ENCODE assay signal across 8 cellular contexts in genomic region chr10:45672201-45673073, GRCh38. TPM values are rescaled to one million over a fixed set of nuclear protein-coding genes. Genes with fewer than 3 reads are reported as not detected.
A peak's percentile ranks its signal among the peaks of the same experiment; 100 is the strongest.
DNase-seq lines count a peak whose midpoint lies in the region; ATAC-seq and TF ChIP-seq lines count a peak whose summit lies in the region.

Gene ZFAND4 (minus strand): TSS chr10:45672772. CDS start chr10:45663725, 9,047 bp downstream.

- DNase-seq in COLO829 (ENCODE audit: low spot score) (peak; percentile 83), HS-5 (ENCODE audit: low read depth) (peak; percentile 69), NOMO-1 (lab: John Stamatoyannopoulos, UW; ENCODE audit: unreplicated experiment in 2 of 2) (peak; percentile 98 to 99), endothelial cell (ENCODE audit: low spot score) (peak; percentile 96), midbrain (lab: John Stamatoyannopoulos, UW) (peak; percentile 95)
- DNase-seq in activated CD8-positive, alpha-beta memory T cell treated with anti-CD3 and anti-CD28 coated beads, Interleukin-2, amount 50 U/mL, for 1 hour (ENCODE audit: extremely low read depth) = peak; percentile 87
- peak; percentile 89 to 91 for DNase-seq in stimulated activated CD8-positive, alpha-beta memory T cell treated with anti-CD3 and anti-CD28 coated beads, Interleukin-2, amount 100 ng/mL, for 1 hour (ENCODE audit: low read depth in 2 of 2)

- peaks cover 17% of the 10 kb centered on the region for H3K4me1 Mint-ChIP-seq in endothelial cell (ENCODE audit: unreplicated experiment)

- H3K27ac Mint-ChIP-seq in endothelial cell (ENCODE audit: unreplicated experiment) = peak within 1 kb of the TSS; percentile 91

- peak within 1 kb of the TSS; percentile 93 for H3K4me3 Mint-ChIP-seq in endothelial cell (ENCODE audit: unreplicated experiment)

- no peaks in the 10 kb centered on the region for H3K9me3 Mint-ChIP-seq in endothelial cell (ENCODE audit: unreplicated experiment)

- no peaks in the 10 kb centered on the region for H3K36me3 Mint-ChIP-seq in endothelial cell (ENCODE audit: low read depth, unreplicated experiment)

- H3K27me3 Mint-ChIP-seq in endothelial cell (ENCODE audit: unreplicated experiment) = peaks cover 18% of the 10 kb centered on the region

- TF ChIP-seq CTCF in endothelial cell (IDR thresholded peaks at IDR 0.05; ENCODE audit: unreplicated experiment) = peak; percentile 78

- ATAC-seq in GM19467 (IDR thresholded peaks at IDR 0.05; ENCODE audit: unreplicated experiment) = peak; percentile 98

RNA-seq across cellular contexts. Expression of gene ZFAND4, which starts in this region (rescaled TPM):
- total RNA-seq in endothelial cell (ENCODE audit: unreplicated experiment) = 11.9 TPM

Comparison
In these comparisons a context has a peak if more than half of its experiments do, and no peak if none do; other contexts are left out.
1. Peak in every context shown above with its lines: DNase-seq and ATAC-seq.